In the genomic region with DNA sequence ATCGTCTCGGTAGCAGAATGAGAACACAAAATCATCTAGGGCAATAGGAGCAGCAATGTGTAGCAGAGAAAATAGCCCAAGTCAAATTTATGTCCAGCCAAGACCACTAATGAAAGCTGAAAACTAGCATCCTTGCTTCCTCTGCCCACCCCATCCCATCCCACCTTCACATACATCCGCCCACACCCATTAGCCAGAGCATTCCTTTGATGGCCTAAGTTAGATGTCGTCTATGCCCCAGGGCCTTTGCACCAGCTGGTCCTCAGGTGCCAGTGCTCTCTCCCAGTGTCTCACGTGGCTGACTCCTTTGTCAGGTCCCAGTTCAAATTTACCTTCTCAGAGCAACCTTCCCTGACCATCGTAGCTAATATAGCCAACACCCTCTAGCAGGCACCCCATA, we compare ENCODE assay signal across 22 cellular contexts.
"Had no signal": no experiment of that assay in that cellular context is flagged by ENCODE, and none has a peak within 500 bp of the region (broad histone marks: within the 10 kb centered on the region; RNA-seq: fewer than 3 reads in every experiment).

No MANE protein-coding gene starts in this region.

- H3K9me3 ChIP-seq: SK-N-SH had no signal

- H3K4me2 ChIP-seq: KMS-11, SK-N-SH had no signal

- H3K9ac ChIP-seq: KMS-11, SK-N-SH had no signal

- ATAC-seq: HepG2 had no signal

- DNase-seq: IMR-90, Kasumi-1, MM.1S, NCI-H1092 treated with DMSO at 0.1 percent for 48 hours, NCI-H1436, NCI-H187, NCI-H2029, NCI-H2081 treated with DMSO at 0.1 percent for 48 hours, NCI-H2171, NCI-H226, NCI-H446, NCI-H510A, NCI-H524 treated with DMSO at 0.1 percent for 48 hours, NCI-H69, NCI-H774, Right ventricle myocardium superior, RPMI8226, SIG-M5, SK-N-SH, SW 1271 had no signal

- H3K27ac ChIP-seq: KMS-11 had no signal
